In genomic region chrX:136586386-136586785, GRCh38 we compare ENCODE assay signal across 10 cellular contexts. TPM values are rescaled to one million over a fixed set of nuclear protein-coding genes. Genes with fewer than 3 reads are reported as not detected.
DNase-seq lines count a peak whose midpoint lies in the region; ATAC-seq and TF ChIP-seq lines count a peak whose summit lies in the region.
"Had no signal": no experiment of that assay in that cellular context is flagged by ENCODE, and none has a peak within 500 bp of the region (broad histone marks: within the 10 kb centered on the region; RNA-seq: fewer than 3 reads in every experiment).

No MANE protein-coding gene starts in this region.

- peak; percentile 1 for DNase-seq in DMS79 treated with DMSO at 0.1 percent for 48 hours (lab: John Stamatoyannopoulos, UW)
- peak; percentile 18 to 25 for DNase-seq in Kasumi-1 (lab: John Stamatoyannopoulos, UW)
- DNase-seq in activated T-helper 2 cell treated with anti-CD3 and anti-CD28 coated beads, Interferon-gamma antibody, Interleukin-2, Interleukin-4, amounts not matched to agents 10 μg/mL and 5 μg/mL and 100 μg/mL, durations not matched to agents 14 hours and 24 hours and 36 hours (ENCODE audit: low spot score): no peak
- DNase-seq in mucosa of gallbladder (ENCODE audit: low spot score): peak; percentile 16
- no peak for DNase-seq in mesothelial cell of epicardium (ENCODE audit: low spot score in 2 of 2, unreplicated experiment in 2 of 2)
- DNase-seq in H7: no peak
- DNase-seq: HFFc6, NCI-H146 had no signal

- H3K4me1 Mint-ChIP-seq in activated T-helper 2 cell treated with anti-CD3 and anti-CD28 coated beads, Interferon-gamma antibody, Interleukin-2, Interleukin-4, amounts not matched to agents 10 μg/mL and 5 μg/mL and 100 μg/mL, durations not matched to agents 14 hours and 24 hours and 36 hours (ENCODE audit: low read depth): peaks cover 54% of the 10 kb centered on the region
- H3K4me1 Mint-ChIP-seq in mesothelial cell of epicardium: no peaks in the 10 kb centered on the region

- no peaks in the 10 kb centered on the region for H3K36me3 ChIP-seq in H7 (replicated peaks; ENCODE audit: control insufficient read depth, insufficient read depth, low read length)

- peak overlapping the region; percentile 88 for H3K27ac Mint-ChIP-seq in activated T-helper 2 cell treated with anti-CD3 and anti-CD28 coated beads, Interferon-gamma antibody, Interleukin-2, Interleukin-4, amounts not matched to agents 10 μg/mL and 5 μg/mL and 100 μg/mL, durations not matched to agents 14 hours and 24 hours and 36 hours
- no peak overlapping the region for H3K27ac Mint-ChIP-seq in mesothelial cell of epicardium
- H3K27ac Mint-ChIP-seq: HFFc6 had no signal

- intact Hi-C loops in activated T-helper 2 cell treated with anti-CD3 and anti-CD28 coated beads, Interferon-gamma antibody, Interleukin-2, Interleukin-4, amounts not matched to agents 10 μg/mL and 5 μg/mL and 100 μg/mL, durations not matched to agents 14 hours and 24 hours and 36 hours (cut with micrococcal nuclease): loop anchor here (5.0 kb wide), 2 partner anchors 181 to 209 kb away; no protein-coding TSS in a partner anchor

- H3K4me3 Mint-ChIP-seq in activated T-helper 2 cell treated with anti-CD3 and anti-CD28 coated beads, Interferon-gamma antibody, Interleukin-2, Interleukin-4, amounts not matched to agents 10 μg/mL and 5 μg/mL and 100 μg/mL, durations not matched to agents 14 hours and 24 hours and 36 hours (ENCODE audit: low read depth): peak overlapping the region; percentile 30
- no peak overlapping the region for H3K4me3 Mint-ChIP-seq in mesothelial cell of epicardium
- H3K4me3 Mint-ChIP-seq: HFFc6 had no signal

- H3K4me3 ChIP-seq in H7 (ENCODE audit: insufficient read depth, low read depth, low read length): no peak overlapping the region

- ATAC-seq in HG02759 (IDR thresholded peaks at IDR 0.05; ENCODE audit: unreplicated experiment) (no peak), GM18858 (IDR thresholded peaks at IDR 0.05; ENCODE audit: unreplicated experiment) (no peak)

- no peaks in the 10 kb centered on the region for H3K36me3 Mint-ChIP-seq in activated T-helper 2 cell treated with anti-CD3 and anti-CD28 coated beads, Interferon-gamma antibody, Interleukin-2, Interleukin-4, amounts not matched to agents 10 μg/mL and 5 μg/mL and 100 μg/mL, durations not matched to agents 14 hours and 24 hours and 36 hours (ENCODE audit: low read depth)
- no peaks in the 10 kb centered on the region for H3K36me3 Mint-ChIP-seq in mesothelial cell of epicardium

- no peak for TF ChIP-seq CTCF in mesothelial cell of epicardium (IDR thresholded peaks at IDR 0.05; ENCODE audit: unreplicated experiment)

- H3K27me3 ChIP-seq in H7 (ENCODE audit: control insufficient read depth, insufficient read depth, low read length): no peaks in the 10 kb centered on the region

- H3K27me3 Mint-ChIP-seq in activated T-helper 2 cell treated with anti-CD3 and anti-CD28 coated beads, Interferon-gamma antibody, Interleukin-2, Interleukin-4, amounts not matched to agents 10 μg/mL and 5 μg/mL and 100 μg/mL, durations not matched to agents 14 hours and 24 hours and 36 hours (ENCODE audit: low read depth): no peaks in the 10 kb centered on the region
- H3K27me3 Mint-ChIP-seq in mesothelial cell of epicardium (ENCODE audit: low read depth): no peaks in the 10 kb centered on the region

- H3K9me3 Mint-ChIP-seq in activated T-helper 2 cell treated with anti-CD3 and anti-CD28 coated beads, Interferon-gamma antibody, Interleukin-2, Interleukin-4, amounts not matched to agents 10 μg/mL and 5 μg/mL and 100 μg/mL, durations not matched to agents 14 hours and 24 hours and 36 hours: no peaks in the 10 kb centered on the region
- H3K9me3 Mint-ChIP-seq in mesothelial cell of epicardium: peaks cover 22% of the 10 kb centered on the region
- H3K9me3 Mint-ChIP-seq: HFFc6 had no signal

RNA-seq across cellular contexts. Expression of gene VGLL1, which starts 54.4 kb away (rescaled TPM):
- total RNA-seq in activated T-helper 2 cell treated with anti-CD3 and anti-CD28 coated beads, Interferon-gamma antibody, Interleukin-2, Interleukin-4, amounts not matched to agents 10 μg/mL and 5 μg/mL and 100 μg/mL, durations not matched to agents 14 hours and 24 hours and 36 hours: not detected in 2 replicates
- total RNA-seq in mucosa of gallbladder (0.78 TPM), mesothelial cell of epicardium (13.1 to 16.7 TPM (median 14.6 TPM) in 3 replicates)
- total RNA-seq in H7 (2014; rRNA removed; shearing (Covaris generic)): not detected in 2 replicates
- total RNA-seq: HFFc6 had no signal

Comparison
In these comparisons a context has a peak if more than half of its experiments do, and no peak if none do; other contexts are left out.
1. DNase-seq: peak in DMS79 treated with DMSO at 0.1 percent for 48 hours (single experiment), Kasumi-1 (2 of 2) and mucosa of gallbladder (single experiment); none in activated T-helper 2 cell treated with anti-CD3 and anti-CD28 coated beads, Interferon-gamma antibody, Interleukin-2, Interleukin-4, amounts not matched to agents 10 μg/mL and 5 μg/mL and 100 μg/mL, durations not matched to agents 14 hours and 24 hours and 36 hours (single experiment), mesothelial cell of epicardium (0 of 2) and H7 (single experiment).